Comparison of ENCODE assay signal across 17 cellular contexts in genomic region chr22:37082251-37082650, GRCh38. TPM values are rescaled to one million over a fixed set of nuclear protein-coding genes. Genes with fewer than 3 reads are reported as not detected.
DNase-seq lines count a peak whose midpoint lies in the region; TF ChIP-seq lines count a peak whose summit lies in the region.
"Had no signal": no experiment of that assay in that cellular context is flagged by ENCODE, and none has a peak within 500 bp of the region (broad histone marks: within the 10 kb centered on the region; RNA-seq: fewer than 3 reads in every experiment).

No MANE protein-coding gene starts in this region.

- TF ChIP-seq POLR2A in esophagus squamous epithelium (IDR thresholded peaks at IDR 0.05): no peak

- H3K27me3 Mint-ChIP-seq in immature natural killer cell (ENCODE audit: low read depth in 3 of 3): peaks cover 5 to 12% (median 7%) of the 10 kb centered on the region in 3 donors

- H3K9me3 ChIP-seq in esophagus squamous epithelium: no peaks in the 10 kb centered on the region
- H3K9me3 ChIP-seq: psoas muscle had no signal

- peaks cover 0 to 48% (median 0%) of the 10 kb centered on the region in 4 donors for H3K27me3 ChIP-seq in esophagus squamous epithelium

- H3K36me3 ChIP-seq in esophagus squamous epithelium: no peaks in the 10 kb centered on the region

- no peak overlapping the region for H3K4me3 ChIP-seq in esophagus squamous epithelium
- H3K4me3 ChIP-seq: PC-9, psoas muscle had no signal

- TF ChIP-seq CTCF in esophagus squamous epithelium (IDR thresholded peaks at IDR 0.05): no peak

- peaks cover 31 to 34% of the 10 kb centered on the region in 2 donors for H3K4me1 Mint-ChIP-seq in immature natural killer cell

- H3K4me1 ChIP-seq in esophagus squamous epithelium: peaks cover 0 to 6% (median 0%) of the 10 kb centered on the region in 3 donors
- H3K4me1 ChIP-seq: psoas muscle had no signal

- WGBS in esophagus squamous epithelium, 2 donors: 81 to 100% methylated on average over 2 to 4 of the region's 9 CpGs

- H3K27ac ChIP-seq in esophagus squamous epithelium: no peak overlapping the region
- H3K27ac ChIP-seq: KMS-11, PC-9, psoas muscle had no signal

- intact Hi-C loops in esophagus squamous epithelium (cut with DNase I): loop anchor here (5.0 kb wide), 1 partner anchor 120 kb away; no protein-coding TSS in a partner anchor

- peak overlapping the region in 4 of 6 donors; percentile 73 to 99 (median 82) for H3K27ac Mint-ChIP-seq in immature natural killer cell
- H3K27ac Mint-ChIP-seq: nephron had no signal

- H3K4me3 Mint-ChIP-seq in immature natural killer cell: no peak overlapping the region
- H3K4me3 Mint-ChIP-seq: brain, nephron had no signal

- no peaks in the 10 kb centered on the region for H3K9me3 Mint-ChIP-seq in immature natural killer cell
- H3K9me3 Mint-ChIP-seq: brain, nephron had no signal

- H3K36me3 Mint-ChIP-seq in immature natural killer cell: no peaks in the 10 kb centered on the region
- H3K36me3 Mint-ChIP-seq: brain had no signal

- peak; percentile 48 for DNase-seq in stimulated activated naive CD4-positive, alpha-beta T cell treated with Interleukin-2 at 50 U/mL for 16 hours (lab: John Stamatoyannopoulos, UW)
- no peak for DNase-seq in stimulated activated naive CD4-positive, alpha-beta T cell (lab: John Stamatoyannopoulos, UW)
- DNase-seq in activated CD8-positive, alpha-beta memory T cell treated with anti-CD3 and anti-CD28 coated beads, Interleukin-2, amount 50 U/mL, for 48 hours: peak; percentile 74
- no peak for DNase-seq in immature natural killer cell
- no peak for DNase-seq in NCI-H1417 (lab: John Stamatoyannopoulos, UW)
- DNase-seq in esophagus squamous epithelium (lab: John Stamatoyannopoulos, UW): no peak
- DNase-seq in DMS79 (lab: John Stamatoyannopoulos, UW): no peak
- DNase-seq: AML-193, dermis blood vessel endothelial cell, GF-D8, NCI-H1092 treated with DMSO at 0.1 percent for 48 hours, PC-9, psoas muscle had no signal

RNA-seq across cellular contexts. Expression of gene TMPRSS6, which starts 27.3 kb away (rescaled TPM):
- under 1 TPM in 2 of 3 donors, not detected in 1; 0.28 to 0.52 TPM for polyA plus RNA-seq in immature natural killer cell
- total RNA-seq in esophagus squamous epithelium: under 1 TPM in 2 of 4 donors, not detected in 2; under 0.01 to 0.09 TPM
- total RNA-seq: dermis blood vessel endothelial cell, lung microvascular endothelial cell, psoas muscle had no signal
- polyA plus RNA-seq: psoas muscle had no signal

RNA-seq across cellular contexts. Expression of gene KCTD17, which starts 30.7 kb away (rescaled TPM):
- 10 to 100 TPM; 10.7 to 16.1 (median 14.3) TPM for polyA plus RNA-seq in immature natural killer cell
- 10 to 100 TPM in 1 of 4 donors, 1 to 10 TPM in 3; 1.1 to 10.7 (median 6.5) TPM for total RNA-seq in esophagus squamous epithelium

Comparison
In these comparisons a context has a peak if more than half of its experiments do, and no peak if none do; other contexts are left out.
1. DNase-seq: peak in stimulated activated naive CD4-positive, alpha-beta T cell treated with Interleukin-2 at 50 U/mL for 16 hours (single experiment) and activated CD8-positive, alpha-beta memory T cell treated with anti-CD3 and anti-CD28 coated beads, Interleukin-2, amount 50 U/mL, for 48 hours (single experiment); none in stimulated activated naive CD4-positive, alpha-beta T cell (0 of 6), immature natural killer cell (0 of 3), NCI-H1417 (0 of 3), esophagus squamous epithelium (single experiment) and DMS79 (single experiment).